8 cellular contexts compared by ENCODE assay signal in genomic region chr2:231199219-231199618, GRCh38. TPM values are rescaled to one million over a fixed set of nuclear protein-coding genes. Genes with fewer than 3 reads are reported as not detected.
DNase-seq lines count a peak whose midpoint lies in the region; ATAC-seq, FAIRE-seq and TF ChIP-seq lines count a peak whose summit lies in the region.

No MANE protein-coding gene starts in this region.

- peaks cover 14% of the 10 kb centered on the region for H3K36me3 Mint-ChIP-seq in progenitor cell of endocrine pancreas (ENCODE audit: insufficient read depth)

- H3K27me3 Mint-ChIP-seq in progenitor cell of endocrine pancreas = no peaks in the 10 kb centered on the region

- 27 to 36% methylated on average over 5 of the region's 5 CpGs for WGBS in esophagus squamous epithelium, 2 donors

- FAIRE-seq in RCC 7860 (lab: Jason Lieb, UNC) = peak; percentile 34

- H3K9me3 Mint-ChIP-seq in progenitor cell of endocrine pancreas (ENCODE audit: low read depth) = no peaks in the 10 kb centered on the region

- H3K4me1 Mint-ChIP-seq in progenitor cell of endocrine pancreas (ENCODE audit: low read depth) = peaks cover 10% of the 10 kb centered on the region

- ATAC-seq in HG02885 (IDR thresholded peaks at IDR 0.05; ENCODE audit: poor library complexity, unreplicated experiment) (no peak), GM18907 (IDR thresholded peaks at IDR 0.05; ENCODE audit: unreplicated experiment) (no peak)

- intact Hi-C loops in esophagus squamous epithelium (cut with DNase I) = no loop called here

- peak overlapping the region; percentile 95 for H3K27ac Mint-ChIP-seq in progenitor cell of endocrine pancreas

- peak overlapping the region; percentile 92 for H3K4me3 Mint-ChIP-seq in progenitor cell of endocrine pancreas (ENCODE audit: low read depth)

- TF ChIP-seq CTCF in esophagus squamous epithelium (IDR thresholded peaks at IDR 0.05) = no peak
- no peak for TF ChIP-seq CTCF in progenitor cell of endocrine pancreas (IDR thresholded peaks at IDR 0.05; ENCODE audit: unreplicated experiment)

- TF ChIP-seq POLR2A in esophagus squamous epithelium (IDR thresholded peaks at IDR 0.05) = no peak

- peak overlapping the region; percentile 54 to 84 (median 76) for H3K4me3 ChIP-seq in esophagus squamous epithelium

- peaks cover 0 to 5% (median 0%) of the 10 kb centered on the region in 4 donors for H3K27me3 ChIP-seq in esophagus squamous epithelium

- peak overlapping the region; percentile 70 for H3K9ac ChIP-seq in ES-I3 (ENCODE audit: low read depth, low read length)

- H3K36me3 ChIP-seq in ES-I3 (ENCODE audit: insufficient read depth, low read length) (no peaks in the 10 kb centered on the region), esophagus squamous epithelium (no peaks in the 10 kb centered on the region)

- H3K9me3 ChIP-seq in ES-I3 (ENCODE audit: control insufficient read depth, insufficient read depth, low read length) (no peaks in the 10 kb centered on the region), esophagus squamous epithelium (no peaks in the 10 kb centered on the region)

- peak overlapping the region in 1 of 4 donors; percentile 71 for H3K27ac ChIP-seq in esophagus squamous epithelium

- DNase-seq in RCC 7860 (ENCODE audit: low spot score) (peak; percentile 46), esophagus squamous epithelium (lab: John Stamatoyannopoulos, UW) (no peak), progenitor cell of endocrine pancreas (ENCODE audit: low spot score, unreplicated experiment) (no peak), NCI-H1092 treated with DMSO at 0.1 percent for 48 hours (lab: John Stamatoyannopoulos, UW) (no peak), hepatic stellate cell (ENCODE audit: low spot score) (no peak)

- peaks cover 5% of the 10 kb centered on the region for H3K4me1 ChIP-seq in ES-I3 (ENCODE audit: insufficient read depth, low read length)
- H3K4me1 ChIP-seq in esophagus squamous epithelium = peaks cover 6 to 33% (median 18%) of the 10 kb centered on the region in 3 donors

RNA-seq across cellular contexts. Expression of gene ARMC9, which starts 0.8 kb away (rescaled TPM):
- total RNA-seq in esophagus squamous epithelium = 10 to 100 TPM in 1 of 4 donors, 1 to 10 TPM in 3; 2.1 to 13.9 (median 3.9) TPM
- 40.8 and 41.3 TPM in 2 replicates for total RNA-seq in progenitor cell of endocrine pancreas
